ENCODE assay signal across 26 cellular contexts in genomic region chr6:166453651-166454050, GRCh38.
"Had no signal": no experiment of that assay in that cellular context is flagged by ENCODE, and none has a peak within 500 bp of the region (broad histone marks: within the 10 kb centered on the region; RNA-seq: fewer than 3 reads in every experiment).

No MANE protein-coding gene starts in this region.

- H3K36me3 ChIP-seq: thoracic aorta, transverse colon, uterus had no signal

- H3K9me3 ChIP-seq: stomach, suprapubic skin, testis, thoracic aorta, thyroid gland, tibial nerve, transverse colon, upper lobe of left lung, upper lobe of right lung, uterus, vagina had no signal

- DNase-seq: stimulated activated CD4-positive, alpha-beta T cell treated with anti-CD3 and anti-CD28 coated beads, Interleukin-2, amount 100 ng/mL, for 48 hours; stimulated activated CD4-positive, alpha-beta T cell treated with anti-CD3 and anti-CD28 coated beads, Interleukin-4, amount 100 ng/mL, for 1 hour; stimulated activated CD4-positive, alpha-beta T cell treated with anti-CD3 and anti-CD28 coated beads, Interleukin-4, amount 100 ng/mL, for 24 hours; stimulated activated CD4-positive, alpha-beta T cell treated with anti-CD3 and anti-CD28 coated beads, Interleukin-4, amount 100 ng/mL, for 4 hours; stimulated activated CD8-positive, alpha-beta memory T cell treated with anti-CD3 and anti-CD28 coated beads, Interleukin-4, amount 100 ng/mL, for 48 hours; stimulated activated naive B cell treated with anti-CD40 and anti-IgM and Interleukin-4, amounts not matched to agents 10 μg/mL and 1 μg/mL and 100 μg/mL, for 72 hours; stimulated activated naive CD4-positive, alpha-beta T cell; stimulated activated naive CD4-positive, alpha-beta T cell treated with Interleukin-2 at 50 U/mL for 16 hours; stimulated activated naive CD8-positive, alpha-beta T cell treated with anti-CD3 and anti-CD28 coated beads, Interleukin-15, amount 100 ng/mL, for 72 hours; stimulated activated naive CD8-positive, alpha-beta T cell treated with anti-CD3 and anti-CD28 coated beads, Interleukin-15, Interleukin-2, amounts not matched to agents 100 U/mL and 50 U/mL, for 24 hours; stomach; substantia nigra; testis; thyroid gland; tibial artery; transverse colon; trophoblast cell; upper lobe of left lung; upper lobe of right lung; uterus had no signal

- ATAC-seq: stimulated activated effector memory CD8-positive, alpha-beta T cell treated with anti-CD3 and anti-CD28 coated beads, Interleukin-12 subunit alpha, Interleukin-12 subunit beta, amount 100 ng/mL, for 72 hours; stimulated activated memory B cell treated with anti-CD40 and anti-IgM and Interleukin-4, amounts not matched to agents 10 μg/mL and 1 μg/mL and 100 μg/mL, for 72 hours; stimulated activated naive B cell treated with anti-CD40 and anti-IgM and Interleukin-4, amounts not matched to agents 10 μg/mL and 1 μg/mL and 100 μg/mL, for 72 hours; stimulated activated naive CD8-positive, alpha-beta T cell treated with anti-CD3 and anti-CD28 coated beads, Interleukin-15, amount 100 ng/mL, for 72 hours; stimulated activated naive CD8-positive, alpha-beta T cell treated with anti-CD3 and anti-CD28 coated beads, Interleukin-15, Interleukin-2, amounts not matched to agents 100 U/mL and 50 U/mL, for 24 hours; upper lobe of right lung had no signal

- H3K27me3 ChIP-seq: stomach, suprapubic skin, testis, thyroid gland, tibial artery, tibial nerve, transverse colon, upper lobe of left lung, upper lobe of right lung, uterus, vagina had no signal

- H3K27ac ChIP-seq: stomach, suprapubic skin, testis, thoracic aorta, thyroid gland, tibial artery, tibial nerve, transverse colon, upper lobe of left lung, upper lobe of right lung, uterus, vagina had no signal

- H3K4me3 ChIP-seq: stomach, suprapubic skin, testis, thoracic aorta, thyroid gland, tibial artery, tibial nerve, transverse colon, upper lobe of left lung, upper lobe of right lung, uterus, vagina had no signal

- H3K4me1 ChIP-seq: suprapubic skin, testis, thyroid gland, tibial nerve, transverse colon, uterus, vagina had no signal
